In the genomic region with DNA sequence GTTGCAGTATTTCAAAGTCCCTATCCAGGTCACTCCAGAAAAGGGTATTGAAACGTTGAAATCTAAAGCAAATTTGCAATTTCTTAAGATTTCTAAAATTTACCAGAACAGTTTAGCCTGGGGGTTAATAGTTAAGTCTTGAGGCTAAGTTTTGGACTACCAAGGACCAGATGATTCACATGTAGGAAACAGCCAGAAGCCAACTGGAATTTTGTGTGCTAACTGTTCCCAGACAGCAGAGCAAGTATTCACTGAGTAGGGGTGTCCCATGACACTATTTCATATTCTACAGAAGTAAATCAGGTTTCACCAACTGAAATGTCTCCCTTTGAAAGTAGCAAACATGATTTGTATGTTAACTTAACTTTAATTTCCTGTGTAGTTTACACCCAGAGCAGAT, we compare ENCODE assay signal across 28 cellular contexts. TPM values are rescaled to one million over a fixed set of nuclear protein-coding genes. Genes with fewer than 3 reads are reported as not detected.
DNase-seq lines count a peak whose midpoint lies in the region; ATAC-seq, FAIRE-seq and TF ChIP-seq lines count a peak whose summit lies in the region.
"Had no signal": no experiment of that assay in that cellular context is flagged by ENCODE, and none has a peak within 500 bp of the region (broad histone marks: within the 10 kb centered on the region; RNA-seq: fewer than 3 reads in every experiment).

No MANE protein-coding gene starts in this region.

- H3K4me3 ChIP-seq in trophoblast cell (ENCODE audit: low read depth, low read length) (no peak overlapping the region), osteoblast (ENCODE audit: insufficient read depth, low read length) (no peak overlapping the region)
- H3K4me3 ChIP-seq: HAP-1, Peyer's patch, SJCRH30 had no signal

- H2AFZ ChIP-seq in trophoblast cell (ENCODE audit: insufficient read depth, low read length, poor library complexity) = no peak overlapping the region
- no peak overlapping the region for H2AFZ ChIP-seq in osteoblast (ENCODE audit: low read length)

- no peaks in the 10 kb centered on the region for H3K27me3 ChIP-seq in trophoblast cell (ENCODE audit: insufficient read depth, low read length)
- H3K27me3 ChIP-seq in osteoblast (ENCODE audit: insufficient read depth, low read length) = no peaks in the 10 kb centered on the region
- H3K27me3 ChIP-seq: neutrophil, Peyer's patch, SJCRH30 had no signal

- DNase-seq in EL (peak; percentile 57), RPMI7951 (ENCODE audit: low read depth) (peak; percentile 36), fibroblast of gingiva (ENCODE audit: low read depth) (peak; percentile 67), trophoblast cell (peak; percentile 64 to 83), D721Med (ENCODE audit: insufficient read length, low spot score) (no peak), nephron progenitor cell (no peak), osteoblast (ENCODE audit: insufficient read length, low spot score, missing footprints) (no peak)
- DNase-seq: ACHN; activated CD4-positive, alpha-beta memory T cell treated with anti-CD3 and anti-CD28 coated beads, Interleukin-2, amount 10 ng/mL, durations not matched to agents 7 days and 5 days; Calu3; erythroblast; Karpas-422; NCI-H1048; NCI-H187; NCI-H526 treated with DMSO at 0.1 percent for 48 hours; Peyer's patch; SJCRH30; stimulated activated CD4-positive, alpha-beta T cell treated with anti-CD3 and anti-CD28 coated beads, Interleukin-4, amount 100 ng/mL, for 1 hour; stimulated activated naive B cell treated with anti-CD40 and anti-IgM and Interleukin-4, amounts not matched to agents 10 μg/mL and 1 μg/mL and 100 μg/mL, for 72 hours had no signal

- H3K36me3 ChIP-seq in trophoblast cell (ENCODE audit: control insufficient read depth in 1 of 2, insufficient read depth in 2 of 2, low read length in 2 of 2) (no peaks in the 10 kb centered on the region), osteoblast (ENCODE audit: insufficient read depth, low read length) (no peaks in the 10 kb centered on the region)
- H3K36me3 ChIP-seq: HAP-1, neutrophil, Peyer's patch, SJCRH30 had no signal

- H4K20me1 ChIP-seq in osteoblast (ENCODE audit: insufficient read depth, low read length) = no peaks in the 10 kb centered on the region

- H2BK120ac ChIP-seq in trophoblast cell (ENCODE audit: insufficient read depth, low read length, poor library complexity) = no peak overlapping the region

- H3K79me2 ChIP-seq in trophoblast cell (ENCODE audit: control insufficient read depth, insufficient read depth, low read length, poor library complexity) = no peaks in the 10 kb centered on the region
- H3K79me2 ChIP-seq in osteoblast (ENCODE audit: insufficient read depth, low read length) = no peaks in the 10 kb centered on the region

- H3K4me1 ChIP-seq in trophoblast cell (ENCODE audit: control insufficient read depth in 1 of 2, insufficient read depth in 2 of 2, low read length in 2 of 2) (no peaks in the 10 kb centered on the region), osteoblast (ENCODE audit: insufficient read depth, low read length) (no peaks in the 10 kb centered on the region)
- H3K4me1 ChIP-seq: HAP-1, Peyer's patch, SJCRH30 had no signal

- H3K4me1 Mint-ChIP-seq in nephron progenitor cell = no peaks in the 10 kb centered on the region
- H3K4me1 Mint-ChIP-seq: activated CD4-positive, alpha-beta memory T cell treated with anti-CD3 and anti-CD28 coated beads, Interleukin-2, amount 10 ng/mL, durations not matched to agents 7 days and 5 days; memory B cell; stimulated activated naive B cell treated with anti-CD40 and anti-IgM and Interleukin-4, amounts not matched to agents 10 μg/mL and 1 μg/mL and 100 μg/mL, for 72 hours had no signal

- TF ChIP-seq CTCF in D721Med (IDR thresholded peaks at IDR 0.05; ENCODE audit: insufficient read depth, missing control alignments) (no peak), nephron progenitor cell (IDR thresholded peaks at IDR 0.05) (no peak), osteoblast (IDR thresholded peaks at IDR 0.05; ENCODE audit: extremely low read depth, low read depth, low read length) (no peak)

- no peaks in the 10 kb centered on the region for H3K9me3 ChIP-seq in trophoblast cell (ENCODE audit: insufficient read depth, low read depth, low read length)
- H3K9me3 ChIP-seq in osteoblast (ENCODE audit: low read depth, low read length) = no peaks in the 10 kb centered on the region
- H3K9me3 ChIP-seq: HAP-1, neutrophil, Peyer's patch, SJCRH30 had no signal

- FAIRE-seq in D721Med (lab: Jason Lieb, UNC) = no peak
- FAIRE-seq: urothelium cell line had no signal

- H4K12ac ChIP-seq in trophoblast cell (ENCODE audit: low read depth, low read length) = no peak overlapping the region

- no peak overlapping the region for H3K27ac Mint-ChIP-seq in nephron progenitor cell
- H3K27ac Mint-ChIP-seq: activated CD4-positive, alpha-beta memory T cell treated with anti-CD3 and anti-CD28 coated beads, Interleukin-2, amount 10 ng/mL, durations not matched to agents 7 days and 5 days; activated naive CD8-positive, alpha-beta T cell; memory B cell; stimulated activated naive B cell treated with anti-CD40 and anti-IgM and Interleukin-4, amounts not matched to agents 10 μg/mL and 1 μg/mL and 100 μg/mL, for 72 hours had no signal

- no peaks in the 10 kb centered on the region for H3K27me3 Mint-ChIP-seq in nephron progenitor cell (ENCODE audit: low read depth, poor library complexity)
- H3K27me3 Mint-ChIP-seq: activated CD4-positive, alpha-beta memory T cell treated with anti-CD3 and anti-CD28 coated beads, Interleukin-2, amount 10 ng/mL, durations not matched to agents 7 days and 5 days; activated naive CD8-positive, alpha-beta T cell; memory B cell; stimulated activated naive B cell treated with anti-CD40 and anti-IgM and Interleukin-4, amounts not matched to agents 10 μg/mL and 1 μg/mL and 100 μg/mL, for 72 hours had no signal

- no peak overlapping the region for H3K9ac ChIP-seq in trophoblast cell (ENCODE audit: low read length)

- H3K79me1 ChIP-seq in trophoblast cell (ENCODE audit: low read length) = no peaks in the 10 kb centered on the region

- H4K8ac ChIP-seq in trophoblast cell (ENCODE audit: low read depth, low read length) = no peak overlapping the region

- no peak overlapping the region for H2AK5ac ChIP-seq in trophoblast cell (ENCODE audit: low read length)

- H2BK12ac ChIP-seq in trophoblast cell (ENCODE audit: low read length) = no peak overlapping the region

- no peak overlapping the region for H3K23ac ChIP-seq in trophoblast cell (ENCODE audit: low read length)

- no peak overlapping the region for H3K14ac ChIP-seq in trophoblast cell (ENCODE audit: low read length)

- no peak overlapping the region for H4K91ac ChIP-seq in trophoblast cell (ENCODE audit: low read depth, low read length)

- ATAC-seq in GM18909 (IDR thresholded peaks at IDR 0.05; ENCODE audit: poor library complexity, unreplicated experiment) = no peak
- ATAC-seq: stimulated activated naive B cell treated with anti-CD40 and anti-IgM and Interleukin-4, amounts not matched to agents 10 μg/mL and 1 μg/mL and 100 μg/mL, for 72 hours had no signal

- no CpG with 5 or more reads among the region's 1 CpG for WGBS in trophoblast cell (ENCODE audit: extremely low coverage, insufficient coverage, insufficient read length)

- no peak overlapping the region for H3K4ac ChIP-seq in trophoblast cell (ENCODE audit: low read depth, low read length)

- H3K27ac ChIP-seq in trophoblast cell (ENCODE audit: low read depth, low read length) = no peak overlapping the region
- no peak overlapping the region for H3K27ac ChIP-seq in osteoblast (ENCODE audit: low read depth, low read length)
- H3K27ac ChIP-seq: C4-2B, neutrophil, Peyer's patch, SJCRH30 had no signal

- no peak overlapping the region for H3K18ac ChIP-seq in trophoblast cell (ENCODE audit: low read length)

- H3K4me2 ChIP-seq in trophoblast cell (ENCODE audit: low read length) (no peak overlapping the region), osteoblast (ENCODE audit: insufficient read depth, low read length) (no peak overlapping the region)

- H2BK5ac ChIP-seq in trophoblast cell (ENCODE audit: low read depth, low read length, poor library complexity) = no peak overlapping the region

- H3K4me3 Mint-ChIP-seq in nephron progenitor cell = no peak overlapping the region
- H3K4me3 Mint-ChIP-seq: activated CD4-positive, alpha-beta memory T cell treated with anti-CD3 and anti-CD28 coated beads, Interleukin-2, amount 10 ng/mL, durations not matched to agents 7 days and 5 days; activated naive CD8-positive, alpha-beta T cell; memory B cell; stimulated activated naive B cell treated with anti-CD40 and anti-IgM and Interleukin-4, amounts not matched to agents 10 μg/mL and 1 μg/mL and 100 μg/mL, for 72 hours had no signal

- H3K9me3 Mint-ChIP-seq in nephron progenitor cell = no peaks in the 10 kb centered on the region
- H3K9me3 Mint-ChIP-seq: activated CD4-positive, alpha-beta memory T cell treated with anti-CD3 and anti-CD28 coated beads, Interleukin-2, amount 10 ng/mL, durations not matched to agents 7 days and 5 days; memory B cell; stimulated activated naive B cell treated with anti-CD40 and anti-IgM and Interleukin-4, amounts not matched to agents 10 μg/mL and 1 μg/mL and 100 μg/mL, for 72 hours had no signal

- peaks cover 13% of the 10 kb centered on the region for H3K36me3 Mint-ChIP-seq in nephron progenitor cell (ENCODE audit: low read depth)

RNA-seq across cellular contexts. Expression of a gene that starts 11.5 kb away (rescaled TPM):
- total RNA-seq in RPMI7951 (2014; rRNA removed; shearing (Covaris generic)) = not detected in 2 replicates
- 36.7 and 38.1 TPM in 2 replicates for polyA plus RNA-seq in trophoblast cell (2013)
- total RNA-seq in osteoblast = not detected in 2 replicates
- total RNA-seq: activated CD4-positive, alpha-beta memory T cell treated with anti-CD3 and anti-CD28 coated beads, Interleukin-2, amount 10 ng/mL, durations not matched to agents 7 days and 5 days; Calu3; cerebellum; Peyer's patch; temporal lobe had no signal

RNA-seq across cellular contexts. Expression of a gene that starts 34.9 kb away (rescaled TPM):
- 36.3 and 40.9 TPM in 2 replicates for total RNA-seq in RPMI7951 (2014; rRNA removed; shearing (Covaris generic))
- polyA plus RNA-seq in trophoblast cell (2013) = 24.8 and 24.9 TPM in 2 replicates
- total RNA-seq in osteoblast = 19.7 and 22.4 TPM in 2 replicates

Comparison
In these comparisons a context has a peak if more than half of its experiments do, and no peak if none do; other contexts are left out.
1. DNase-seq: peak in EL (single experiment), RPMI7951 (single experiment), fibroblast of gingiva (single experiment) and trophoblast cell (2 of 2); none in D721Med (single experiment), nephron progenitor cell (single experiment) and osteoblast (single experiment).